In genomic region chr2:239801404-239802100, GRCh38 we compare ENCODE assay signal across 14 cellular contexts.
"Had no signal": no experiment of that assay in that cellular context is flagged by ENCODE, and none has a peak within 500 bp of the region (broad histone marks: within the 10 kb centered on the region; RNA-seq: fewer than 3 reads in every experiment).

No MANE protein-coding gene starts in this region.

- ATAC-seq: foreskin keratinocyte, left lung had no signal

- DNase-seq: activated CD4-positive, alpha-beta T cell treated with anti-CD3 and anti-CD28 coated beads for 48 hours; activated gamma-delta T cell treated with Interleukin-2 at 50 U/mL for 16 hours; activated naive CD8-positive, alpha-beta T cell treated with anti-CD3 and anti-CD28 coated beads for 36 hours; activated T-cell treated with anti-CD3 and anti-CD28 coated beads, Interleukin-2, amount 50 U/mL, for 48 hours; esophagus squamous epithelium; foreskin keratinocyte; left lung; T-helper 9 cell; transverse colon had no signal

- H3K9me3 ChIP-seq: esophagus squamous epithelium, left lung, ovary, transverse colon had no signal

- H3K4me3 Mint-ChIP-seq: activated naive CD8-positive, alpha-beta T cell treated with anti-CD3 and anti-CD28 coated beads for 36 hours; memory B cell; nephron had no signal

- H3K9me3 Mint-ChIP-seq: activated naive CD8-positive, alpha-beta T cell treated with anti-CD3 and anti-CD28 coated beads for 36 hours had no signal

- H3K27ac ChIP-seq: esophagus squamous epithelium, foreskin keratinocyte, left lung, ovary, skin epidermis, transverse colon, VCaP had no signal

- H3K27ac Mint-ChIP-seq: activated naive CD8-positive, alpha-beta T cell treated with anti-CD3 and anti-CD28 coated beads for 36 hours; memory B cell; nephron had no signal

- H3K36me3 Mint-ChIP-seq: activated naive CD8-positive, alpha-beta T cell treated with anti-CD3 and anti-CD28 coated beads for 36 hours had no signal

- H3K4me1 Mint-ChIP-seq: activated naive CD8-positive, alpha-beta T cell treated with anti-CD3 and anti-CD28 coated beads for 36 hours; memory B cell; nephron had no signal

- H3K4me3 ChIP-seq: esophagus squamous epithelium, left lung, ovary, skin epidermis, transverse colon had no signal

- H3K27me3 ChIP-seq: foreskin keratinocyte, left lung, ovary, transverse colon had no signal

- H3K36me3 ChIP-seq: esophagus squamous epithelium, left lung, ovary, transverse colon had no signal

- H3K4me1 ChIP-seq: esophagus squamous epithelium, foreskin keratinocyte, left lung, transverse colon had no signal
